ENCODE assay signal across 14 cellular contexts in genomic region chr3:32004111-32004790, GRCh38. TPM values are rescaled to one million over a fixed set of nuclear protein-coding genes. Genes with fewer than 3 reads are reported as not detected.
DNase-seq lines count a peak whose midpoint lies in the region; ATAC-seq and TF ChIP-seq lines count a peak whose summit lies in the region.
"Had no signal": no experiment of that assay in that cellular context is flagged by ENCODE, and none has a peak within 500 bp of the region (broad histone marks: within the 10 kb centered on the region; RNA-seq: fewer than 3 reads in every experiment).

No MANE protein-coding gene starts in this region.

- peak; percentile 76 for ATAC-seq in esophagus mucosa
- ATAC-seq: stimulated activated naive CD8-positive, alpha-beta T cell treated with anti-CD3 and anti-CD28 coated beads, Interleukin-15, Interleukin-2, amounts not matched to agents 100 U/mL and 50 U/mL, for 24 hours had no signal

- H3K4me3 ChIP-seq in HEK293 (ENCODE audit: low read depth, low read length), result no peak overlapping the region
- no peak overlapping the region for H3K4me3 ChIP-seq in retinal pigment epithelial cell (ENCODE audit: low read length)

- POLR2A ChIA-PET in HEK293 (lab: Yijun Ruan, JAX), result no interaction called here

- H3K4me1 Mint-ChIP-seq in activated naive CD4-positive, alpha-beta T cell treated with anti-CD3 and anti-CD28 coated beads, Interleukin-2, amount 10 ng/mL, durations not matched to agents 7 days and 5 days, result no peaks in the 10 kb centered on the region

- H3K27me3 Mint-ChIP-seq in activated naive CD4-positive, alpha-beta T cell treated with anti-CD3 and anti-CD28 coated beads, Interleukin-2, amount 10 ng/mL, durations not matched to agents 7 days and 5 days, result peaks cover 33% of the 10 kb centered on the region

- TF ChIP-seq CTCF in HEK293 (tag by site-specific recombination; IDR thresholded peaks at IDR 0.05) (no peak), retinal pigment epithelial cell (conservative IDR thresholded peaks at IDR 0.05; ENCODE audit: low read depth, low read length) (peak; percentile 54)

- H3K36me3 ChIP-seq in HEK293 (ENCODE audit: control insufficient read depth in 2 of 2, insufficient read depth in 1 of 2, low read length in 2 of 2), result no peaks in the 10 kb centered on the region

- H3K9me3 Mint-ChIP-seq in activated naive CD4-positive, alpha-beta T cell treated with anti-CD3 and anti-CD28 coated beads, Interleukin-2, amount 10 ng/mL, durations not matched to agents 7 days and 5 days, result no peaks in the 10 kb centered on the region
- H3K9me3 Mint-ChIP-seq: activated T-cell treated with anti-CD3 and anti-CD28 coated beads, Interleukin-2, amount 50 U/mL, for 24 hours had no signal

- CTCF ChIA-PET in HEK293 (lab: Yijun Ruan, JAX), result interaction anchor here (0.9 kb wide), 1 partner anchor 15 kb away, joined by 5 read pairs; no protein-coding TSS in a partner anchor
- CTCF ChIA-PET in activated naive CD4-positive, alpha-beta T cell treated with anti-CD3 and anti-CD28 coated beads, Interleukin-2, amount 10 ng/mL, durations not matched to agents 7 days and 5 days (lab: Charles Lee), result no interaction called here

- H3K27ac ChIP-seq in HEK293 (ENCODE audit: extremely low read depth, low read depth, low read length), result no peak overlapping the region

- DNase-seq in NCI-H524 (lab: John Stamatoyannopoulos, UW) (peak; percentile 86 to 96), retinal pigment epithelial cell (ENCODE audit: low read depth) (no peak), GM19240 (ENCODE audit: insufficient read length, low spot score) (no peak), NCI-H2107 treated with DMSO at 0.1 percent for 48 hours (lab: John Stamatoyannopoulos, UW; ENCODE audit: unreplicated experiment) (no peak)
- no peak for DNase-seq in activated naive CD4-positive, alpha-beta T cell treated with anti-CD3 and anti-CD28 coated beads, Interleukin-2, amount 10 ng/mL, durations not matched to agents 7 days and 5 days
- DNase-seq: activated CD4-positive, alpha-beta T cell treated with anti-CD3 and anti-CD28 coated beads for 48 hours; activated T-cell treated with anti-CD3 and anti-CD28 coated beads, Interleukin-2, amount 50 U/mL, for 24 hours; amygdala; dermis blood vessel endothelial cell; NCI-H2081 treated with DMSO at 0.1 percent for 48 hours; stimulated activated naive CD8-positive, alpha-beta T cell treated with anti-CD3 and anti-CD28 coated beads, Interleukin-15, Interleukin-2, amounts not matched to agents 100 U/mL and 50 U/mL, for 24 hours had no signal

- H3K27ac Mint-ChIP-seq in activated naive CD4-positive, alpha-beta T cell treated with anti-CD3 and anti-CD28 coated beads, Interleukin-2, amount 10 ng/mL, durations not matched to agents 7 days and 5 days, result no peak overlapping the region
- H3K27ac Mint-ChIP-seq: activated T-cell treated with anti-CD3 and anti-CD28 coated beads, Interleukin-2, amount 50 U/mL, for 24 hours; T-helper 1 cell treated with Interleukin-12 subunit alpha and Interleukin-12 subunit beta and Interleukin-4 antibody, amounts not matched to agents 30 μg/mL and 1 μg/mL, for 36 hours had no signal

- no peaks in the 10 kb centered on the region for H3K4me1 ChIP-seq in HEK293 (ENCODE audit: control insufficient read depth, insufficient read depth, low read length)

- H3K36me3 Mint-ChIP-seq in activated naive CD4-positive, alpha-beta T cell treated with anti-CD3 and anti-CD28 coated beads, Interleukin-2, amount 10 ng/mL, durations not matched to agents 7 days and 5 days, result no peaks in the 10 kb centered on the region

- H3K9me3 ChIP-seq in HEK293 (ENCODE audit: control insufficient read depth, insufficient read depth, low read depth, low read length), result no peaks in the 10 kb centered on the region

- no peak overlapping the region for H3K4me3 Mint-ChIP-seq in activated naive CD4-positive, alpha-beta T cell treated with anti-CD3 and anti-CD28 coated beads, Interleukin-2, amount 10 ng/mL, durations not matched to agents 7 days and 5 days
- H3K4me3 Mint-ChIP-seq: activated T-cell treated with anti-CD3 and anti-CD28 coated beads, Interleukin-2, amount 50 U/mL, for 24 hours; T-helper 1 cell treated with Interleukin-12 subunit alpha and Interleukin-12 subunit beta and Interleukin-4 antibody, amounts not matched to agents 30 μg/mL and 1 μg/mL, for 36 hours had no signal

TF ChIP-seq in HEK293, 187 proteins besides CTCF, POLR2A, EP300 and RAD21:
- TF ChIP-seq ZNF132 (tag by site-specific recombination; IDR thresholded peaks at IDR 0.05; ENCODE audit: borderline replicate concordance) (no peak), ZIC2 (tag by site-specific recombination; IDR thresholded peaks at IDR 0.05) (peak; percentile 69)
TF ChIP-seq in HEK293: peak in this region for 1.

RNA-seq across cellular contexts. Expression of gene ZNF860, which starts 22.7 kb away (rescaled TPM):
- 2.9 TPM for total RNA-seq in esophagus mucosa

RNA-seq across cellular contexts. Expression of gene OSBPL10, which starts 23.2 kb away (rescaled TPM):
- total RNA-seq in esophagus mucosa, result 29.1 TPM

Comparison
In these comparisons a context has a peak if more than half of its experiments do, and no peak if none do; other contexts are left out.
1. DNase-seq: peak in NCI-H524 (2 of 2); none in retinal pigment epithelial cell (single experiment), GM19240 (single experiment), activated naive CD4-positive, alpha-beta T cell treated with anti-CD3 and anti-CD28 coated beads, Interleukin-2, amount 10 ng/mL, durations not matched to agents 7 days and 5 days (single experiment) and NCI-H2107 treated with DMSO at 0.1 percent for 48 hours (single experiment).